Comparison of ENCODE assay signal across 17 cellular contexts in genomic region chr11:13094930-13095687, GRCh38.
"Had no signal": no experiment of that assay in that cellular context is flagged by ENCODE, and none has a peak within 500 bp of the region (broad histone marks: within the 10 kb centered on the region; RNA-seq: fewer than 3 reads in every experiment).

No MANE protein-coding gene starts in this region.

- H3K27me3 ChIP-seq: transverse colon had no signal

- DNase-seq: activated CD4-positive, alpha-beta T cell treated with anti-CD3 and anti-CD28 coated beads for 36 hours; activated CD8-positive, alpha-beta memory T cell treated with anti-CD3 and anti-CD28 coated beads, Interleukin-2, amount 50 U/mL, for 4 hours; activated CD8-positive, alpha-beta T cell treated with anti-CD3 and anti-CD28 coated beads for 36 hours; activated gamma-delta T cell treated with Interleukin-2 at 50 U/mL for 16 hours; activated naive CD8-positive, alpha-beta T cell treated with anti-CD3 and anti-CD28 coated beads for 36 hours; activated T-cell treated with anti-CD3 and anti-CD28 coated beads, Interleukin-2, amount 50 U/mL, for 72 hours; cerebellar nuclear complex; immature natural killer cell; occipital lobe; spleen; stimulated activated CD4-positive, alpha-beta T cell treated with anti-CD3 and anti-CD28 coated beads, Interleukin-2, amount 100 ng/mL, for 24 hours; stimulated activated naive CD4-positive, alpha-beta T cell; substantia nigra; transverse colon had no signal

- H3K4me1 ChIP-seq: spleen, transverse colon had no signal

- ATAC-seq: activated CD4-positive, alpha-beta T cell treated with anti-CD3 and anti-CD28 coated beads for 36 hours; activated CD8-positive, alpha-beta T cell treated with anti-CD3 and anti-CD28 coated beads for 36 hours; activated T-cell treated with anti-CD3 and anti-CD28 coated beads, Interleukin-2, amount 50 U/mL, for 72 hours; esophagus mucosa; natural killer cell treated with Interleukin-12 subunit alpha and Interleukin-12 subunit beta and Interleukin-15 and Interleukin-18, amount 100 ng/mL, for 72 hours; sciatic nerve had no signal

- H3K4me3 ChIP-seq: spleen, transverse colon had no signal

- H3K9me3 ChIP-seq: transverse colon had no signal

- H3K27ac ChIP-seq: spleen, transverse colon had no signal
